In genomic region chr6:55377150-55377549, GRCh38 we compare ENCODE assay signal across 37 cellular contexts. TPM values are rescaled to one million over a fixed set of nuclear protein-coding genes. Genes with fewer than 3 reads are reported as not detected.
"Had no signal": no experiment of that assay in that cellular context is flagged by ENCODE, and none has a peak within 500 bp of the region (broad histone marks: within the 10 kb centered on the region; RNA-seq: fewer than 3 reads in every experiment).

No MANE protein-coding gene starts in this region.

- DNase-seq: Karpas-422, Kasumi-1, MG63, MM.1S, MV-4-11, NCI-H1048, NCI-H1092, NCI-H1092 treated with DMSO at 0.1 percent for 48 hours, NCI-H1105, NCI-H1105 treated with DMSO at 0.1 percent for 48 hours, NCI-H1417, NCI-H1417 treated with DMSO at 0.1 percent for 48 hours, NCI-H1436, NCI-H1436 treated with DMSO at 0.1 percent for 48 hours, NCI-H146, NCI-H1694, NCI-H1694 treated with DMSO at 0.1 percent for 48 hours, NCI-H187, NCI-H187 treated with DMSO at 0.1 percent for 48 hours, NCI-H1930, NCI-H2029, NCI-H2029 treated with DMSO at 0.1 percent for 48 hours, NCI-H2081, NCI-H2081 treated with DMSO at 0.1 percent for 48 hours, NCI-H2107, NCI-H2171, NCI-H2171 treated with DMSO at 0.1 percent for 48 hours, NCI-H2227 treated with DMSO at 0.1 percent for 48 hours, NCI-H226, NCI-H345, NCI-H446, NCI-H446 treated with DMSO at 0.1 percent for 48 hours, NCI-H510A had no signal

RNA-seq across cellular contexts. Expression of gene GFRAL, which starts 49.9 kb away (rescaled TPM):
- total RNA-seq: LHCN-M2, M059J, MCF 10A, NCI-H460 had no signal
